20 cellular contexts compared by ENCODE assay signal in the genomic region with DNA sequence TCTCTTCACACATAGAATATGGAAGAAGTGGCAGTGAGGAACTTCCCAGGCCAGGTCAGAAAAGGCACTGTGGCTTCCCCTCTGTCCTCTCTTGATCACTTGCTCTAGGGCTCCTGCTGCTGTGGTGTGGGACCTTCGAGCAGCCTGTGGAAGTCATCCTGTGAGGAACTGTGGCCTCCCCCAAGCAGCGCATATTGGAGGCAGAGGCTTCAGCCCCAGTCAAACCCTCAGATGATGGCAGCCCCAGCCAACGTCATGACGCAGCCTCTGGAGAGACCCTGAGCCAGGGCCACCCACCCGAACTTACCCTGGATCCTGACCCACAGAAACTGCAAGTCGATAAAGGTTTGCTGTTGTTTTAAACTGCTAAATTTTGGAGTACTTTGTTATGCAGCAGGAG.
DNase-seq lines count a peak whose midpoint lies in the region; ATAC-seq, FAIRE-seq and TF ChIP-seq lines count a peak whose summit lies in the region.
"Had no signal": no experiment of that assay in that cellular context is flagged by ENCODE, and none has a peak within 500 bp of the region (broad histone marks: within the 10 kb centered on the region; RNA-seq: fewer than 3 reads in every experiment).

No MANE protein-coding gene starts in this region.

- H3K27me3 Mint-ChIP-seq in natural killer cell (ENCODE audit: low read depth in 2 of 2), result no peaks in the 10 kb centered on the region
- H3K27me3 Mint-ChIP-seq in natural killer cell treated with Interleukin-12 subunit alpha and Interleukin-12 subunit beta and Interleukin-15 and Interleukin-18, amount 100 ng/mL, for 72 hours, result no peaks in the 10 kb centered on the region

- FAIRE-seq in urothelium cell line (lab: Jason Lieb, UNC), result no peak
- FAIRE-seq: D721Med, GM12891, HepG2, RCC 7860 had no signal

- intact Hi-C loops in natural killer cell (cut with micrococcal nuclease) (no loop called here), sciatic nerve (cut with DNase I) (no loop called here)

- no peak overlapping the region for H3K27ac Mint-ChIP-seq in natural killer cell
- no peak overlapping the region for H3K27ac Mint-ChIP-seq in natural killer cell treated with Interleukin-12 subunit alpha and Interleukin-12 subunit beta and Interleukin-15 and Interleukin-18, amount 100 ng/mL, for 72 hours

- TF ChIP-seq CTCF in natural killer cell (IDR thresholded peaks at IDR 0.05) (no peak), coronary artery (IDR thresholded peaks at IDR 0.05) (no peak)

- DNase-seq in natural killer cell (peak; percentile 1), coronary artery (ENCODE audit: low spot score) (peak; percentile 43), sciatic nerve (ENCODE audit: low spot score) (peak; percentile 17), urothelium cell line (ENCODE audit: low spot score) (peak; percentile 2), kidney tubule cell (ENCODE audit: low spot score) (no peak), hippocampal formation (lab: John Stamatoyannopoulos, UW) (no peak)
- no peak for DNase-seq in natural killer cell treated with Interleukin-12 subunit alpha and Interleukin-12 subunit beta and Interleukin-15 and Interleukin-18, amount 100 ng/mL, for 72 hours (ENCODE audit: low spot score)
- DNase-seq: KBM-7, NCI-H1417, NCI-H187, NCI-H2227 treated with DMSO at 0.1 percent for 48 hours, NCI-H510A treated with DMSO at 0.1 percent for 48 hours, NCI-H774 had no signal

- no peak for ATAC-seq in natural killer cell
- no peak for ATAC-seq in natural killer cell treated with Interleukin-12 subunit alpha and Interleukin-12 subunit beta and Interleukin-15 and Interleukin-18, amount 100 ng/mL, for 72 hours
- no peak for ATAC-seq in sciatic nerve
- no peak for ATAC-seq in GM21619 (IDR thresholded peaks at IDR 0.05; ENCODE audit: unreplicated experiment)
- ATAC-seq: HepG2, Right ventricle myocardium inferior had no signal

- no peaks in the 10 kb centered on the region for H3K9me3 Mint-ChIP-seq in natural killer cell
- no peaks in the 10 kb centered on the region for H3K9me3 Mint-ChIP-seq in natural killer cell treated with Interleukin-12 subunit alpha and Interleukin-12 subunit beta and Interleukin-15 and Interleukin-18, amount 100 ng/mL, for 72 hours

- H3K4me1 Mint-ChIP-seq in natural killer cell, result no peaks in the 10 kb centered on the region
- no peaks in the 10 kb centered on the region for H3K4me1 Mint-ChIP-seq in natural killer cell treated with Interleukin-12 subunit alpha and Interleukin-12 subunit beta and Interleukin-15 and Interleukin-18, amount 100 ng/mL, for 72 hours (ENCODE audit: low read depth in 2 of 2)

- no peak overlapping the region for H3K27ac ChIP-seq in coronary artery
- H3K27ac ChIP-seq: BLaER1 treated with 17β-estradiol and CSF1 and Interleukin-3, amounts not matched to agents 10 nM and 100 nM had no signal

- H3K36me3 Mint-ChIP-seq in natural killer cell, result no peaks in the 10 kb centered on the region
- no peaks in the 10 kb centered on the region for H3K36me3 Mint-ChIP-seq in natural killer cell treated with Interleukin-12 subunit alpha and Interleukin-12 subunit beta and Interleukin-15 and Interleukin-18, amount 100 ng/mL, for 72 hours

- H3K4me3 Mint-ChIP-seq in natural killer cell, result no peak overlapping the region
- H3K4me3 Mint-ChIP-seq in natural killer cell treated with Interleukin-12 subunit alpha and Interleukin-12 subunit beta and Interleukin-15 and Interleukin-18, amount 100 ng/mL, for 72 hours, result no peak overlapping the region

- H3K4me3 ChIP-seq in coronary artery, result no peak overlapping the region
- H3K4me3 ChIP-seq: BLaER1 treated with 17β-estradiol and CSF1 and Interleukin-3, amounts not matched to agents 10 nM and 100 nM had no signal

Comparison
In these comparisons a context has a peak if more than half of its experiments do, and no peak if none do; other contexts are left out.
1. DNase-seq: peak in natural killer cell (single experiment), coronary artery (single experiment), sciatic nerve (single experiment) and urothelium cell line (single experiment); none in natural killer cell treated with Interleukin-12 subunit alpha and Interleukin-12 subunit beta and Interleukin-15 and Interleukin-18, amount 100 ng/mL, for 72 hours (single experiment), kidney tubule cell (single experiment) and hippocampal formation (0 of 2).